In the genomic region with DNA sequence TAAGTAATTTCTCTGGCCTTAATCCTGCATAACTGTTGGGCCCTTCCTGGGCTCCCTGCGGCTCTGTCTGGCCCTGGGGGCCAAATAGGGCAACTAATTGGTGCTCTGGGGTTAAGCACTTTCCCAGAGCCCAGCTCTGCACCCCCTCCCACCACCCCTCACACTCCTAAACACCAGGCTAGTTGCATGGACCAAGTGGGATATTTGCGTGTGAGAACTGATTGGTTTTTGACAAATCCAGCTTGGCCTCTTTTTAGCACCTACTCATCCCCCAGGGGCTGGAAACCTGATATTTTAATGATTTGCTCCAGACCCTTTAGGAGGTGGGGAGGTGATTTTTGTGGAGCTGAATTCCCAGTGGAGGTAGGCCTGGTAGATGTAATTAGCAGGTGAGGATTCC, we compare ENCODE assay signal across 25 cellular contexts.
"Had no signal": no experiment of that assay in that cellular context is flagged by ENCODE, and none has a peak within 500 bp of the region (broad histone marks: within the 10 kb centered on the region; RNA-seq: fewer than 3 reads in every experiment).

No MANE protein-coding gene starts in this region.

- H3K27ac ChIP-seq: breast epithelium, heart right ventricle, right lobe of liver, skin epidermis, suprapubic skin, tibial nerve, uterus had no signal

- H3K9me3 ChIP-seq: breast epithelium, heart right ventricle, mucosa of descending colon, right lobe of liver, suprapubic skin, tibial nerve, uterus had no signal

- ATAC-seq: activated CD4-positive, alpha-beta T cell treated with anti-CD3 and anti-CD28 coated beads for 36 hours; activated T-cell treated with anti-CD3 and anti-CD28 coated beads, Interleukin-2, amount 50 U/mL, for 72 hours; heart right ventricle; left colon; mucosa of descending colon; right lobe of liver; stimulated activated effector memory CD8-positive, alpha-beta T cell treated with anti-CD3 and anti-CD28 coated beads, Interleukin-12 subunit alpha, Interleukin-12 subunit beta, amount 100 ng/mL, for 72 hours; stimulated activated naive CD8-positive, alpha-beta T cell treated with anti-CD3 and anti-CD28 coated beads, Interleukin-15, amount 100 ng/mL, for 72 hours; WTC11 had no signal

- H3K9me3 Mint-ChIP-seq: activated CD4-positive, alpha-beta memory T cell treated with anti-CD3 and anti-CD28 coated beads for 36 hours; activated naive CD4-positive, alpha-beta T cell treated with anti-CD3 and anti-CD28 coated beads for 36 hours; activated naive CD8-positive, alpha-beta T cell treated with anti-CD3 and anti-CD28 coated beads, Interleukin-2, amount 10 ng/mL, durations not matched to agents 7 days and 5 days; activated T-cell treated with anti-CD3 and anti-CD28 coated beads, Interleukin-2, amount 50 U/mL, for 72 hours; memory B cell; stimulated activated effector memory CD8-positive, alpha-beta T cell treated with anti-CD3 and anti-CD28 coated beads, Interleukin-12 subunit alpha, Interleukin-12 subunit beta, amount 100 ng/mL, for 72 hours; stimulated activated naive CD8-positive, alpha-beta T cell treated with anti-CD3 and anti-CD28 coated beads, Interleukin-15, amount 100 ng/mL, for 72 hours; WTC11 had no signal

- H3K36me3 ChIP-seq: breast epithelium, heart right ventricle, right lobe of liver, suprapubic skin, tibial nerve, uterus had no signal

- H3K27ac Mint-ChIP-seq: activated CD4-positive, alpha-beta memory T cell treated with anti-CD3 and anti-CD28 coated beads for 36 hours; activated CD4-positive, alpha-beta T cell treated with anti-CD3 and anti-CD28 coated beads for 36 hours; activated naive CD4-positive, alpha-beta T cell treated with anti-CD3 and anti-CD28 coated beads for 36 hours; activated naive CD8-positive, alpha-beta T cell treated with anti-CD3 and anti-CD28 coated beads, Interleukin-2, amount 10 ng/mL, durations not matched to agents 7 days and 5 days; activated T-cell treated with anti-CD3 and anti-CD28 coated beads, Interleukin-2, amount 50 U/mL, for 72 hours; memory B cell; stimulated activated effector memory CD8-positive, alpha-beta T cell treated with anti-CD3 and anti-CD28 coated beads, Interleukin-12 subunit alpha, Interleukin-12 subunit beta, amount 100 ng/mL, for 72 hours; stimulated activated naive CD8-positive, alpha-beta T cell treated with anti-CD3 and anti-CD28 coated beads, Interleukin-15, amount 100 ng/mL, for 72 hours; WTC11 had no signal

- H3K36me3 Mint-ChIP-seq: activated CD4-positive, alpha-beta memory T cell treated with anti-CD3 and anti-CD28 coated beads for 36 hours; activated naive CD8-positive, alpha-beta T cell treated with anti-CD3 and anti-CD28 coated beads, Interleukin-2, amount 10 ng/mL, durations not matched to agents 7 days and 5 days; memory B cell; stimulated activated effector memory CD8-positive, alpha-beta T cell treated with anti-CD3 and anti-CD28 coated beads, Interleukin-12 subunit alpha, Interleukin-12 subunit beta, amount 100 ng/mL, for 72 hours; WTC11 had no signal

- DNase-seq: activated CD4-positive, alpha-beta memory T cell treated with anti-CD3 and anti-CD28 coated beads for 36 hours; activated CD4-positive, alpha-beta T cell treated with anti-CD3 and anti-CD28 coated beads for 36 hours; activated effector memory CD4-positive, alpha-beta T cell treated with Interleukin-2 at 50 U/mL for 16 hours; activated naive CD4-positive, alpha-beta T cell treated with anti-CD3 and anti-CD28 coated beads for 36 hours; activated naive CD8-positive, alpha-beta T cell treated with anti-CD3 and anti-CD28 coated beads, Interleukin-2, amount 10 ng/mL, durations not matched to agents 7 days and 5 days; activated T-cell treated with anti-CD3 and anti-CD28 coated beads, Interleukin-2, amount 50 U/mL, for 72 hours; amniotic stem cell; cerebellar nuclear complex; cortex of kidney; heart right ventricle; mucosa of descending colon; occipital lobe; right lobe of liver; stimulated activated CD4-positive, alpha-beta T cell treated with anti-CD3 and anti-CD28 coated beads, Interleukin-2, amount 100 ng/mL, for 24 hours; stimulated activated naive CD8-positive, alpha-beta T cell treated with anti-CD3 and anti-CD28 coated beads, Interleukin-15, amount 100 ng/mL, for 72 hours; T1000; uterus had no signal

- H3K4me1 ChIP-seq: breast epithelium, heart right ventricle, right lobe of liver, suprapubic skin, tibial nerve, uterus had no signal

- H3K27me3 ChIP-seq: breast epithelium, right lobe of liver, tibial nerve, uterus had no signal

- H3K4me3 Mint-ChIP-seq: activated CD4-positive, alpha-beta memory T cell treated with anti-CD3 and anti-CD28 coated beads for 36 hours; activated CD4-positive, alpha-beta T cell treated with anti-CD3 and anti-CD28 coated beads for 36 hours; activated naive CD4-positive, alpha-beta T cell treated with anti-CD3 and anti-CD28 coated beads for 36 hours; activated naive CD8-positive, alpha-beta T cell treated with anti-CD3 and anti-CD28 coated beads, Interleukin-2, amount 10 ng/mL, durations not matched to agents 7 days and 5 days; activated T-cell treated with anti-CD3 and anti-CD28 coated beads, Interleukin-2, amount 50 U/mL, for 72 hours; memory B cell; stimulated activated effector memory CD8-positive, alpha-beta T cell treated with anti-CD3 and anti-CD28 coated beads, Interleukin-12 subunit alpha, Interleukin-12 subunit beta, amount 100 ng/mL, for 72 hours; stimulated activated naive CD8-positive, alpha-beta T cell treated with anti-CD3 and anti-CD28 coated beads, Interleukin-15, amount 100 ng/mL, for 72 hours; WTC11 had no signal

- H3K4me3 ChIP-seq: breast epithelium, heart right ventricle, mucosa of descending colon, right lobe of liver, skin epidermis, suprapubic skin, tibial nerve, uterus had no signal

- H3K4me1 Mint-ChIP-seq: activated CD4-positive, alpha-beta T cell treated with anti-CD3 and anti-CD28 coated beads for 36 hours; activated naive CD8-positive, alpha-beta T cell treated with anti-CD3 and anti-CD28 coated beads, Interleukin-2, amount 10 ng/mL, durations not matched to agents 7 days and 5 days; memory B cell; stimulated activated effector memory CD8-positive, alpha-beta T cell treated with anti-CD3 and anti-CD28 coated beads, Interleukin-12 subunit alpha, Interleukin-12 subunit beta, amount 100 ng/mL, for 72 hours; stimulated activated naive CD8-positive, alpha-beta T cell treated with anti-CD3 and anti-CD28 coated beads, Interleukin-15, amount 100 ng/mL, for 72 hours; WTC11 had no signal

- H3K27me3 Mint-ChIP-seq: activated CD4-positive, alpha-beta T cell treated with anti-CD3 and anti-CD28 coated beads for 36 hours; activated naive CD8-positive, alpha-beta T cell treated with anti-CD3 and anti-CD28 coated beads, Interleukin-2, amount 10 ng/mL, durations not matched to agents 7 days and 5 days had no signal
